1 cellular context compared by ENCODE assay signal in the genomic region with DNA sequence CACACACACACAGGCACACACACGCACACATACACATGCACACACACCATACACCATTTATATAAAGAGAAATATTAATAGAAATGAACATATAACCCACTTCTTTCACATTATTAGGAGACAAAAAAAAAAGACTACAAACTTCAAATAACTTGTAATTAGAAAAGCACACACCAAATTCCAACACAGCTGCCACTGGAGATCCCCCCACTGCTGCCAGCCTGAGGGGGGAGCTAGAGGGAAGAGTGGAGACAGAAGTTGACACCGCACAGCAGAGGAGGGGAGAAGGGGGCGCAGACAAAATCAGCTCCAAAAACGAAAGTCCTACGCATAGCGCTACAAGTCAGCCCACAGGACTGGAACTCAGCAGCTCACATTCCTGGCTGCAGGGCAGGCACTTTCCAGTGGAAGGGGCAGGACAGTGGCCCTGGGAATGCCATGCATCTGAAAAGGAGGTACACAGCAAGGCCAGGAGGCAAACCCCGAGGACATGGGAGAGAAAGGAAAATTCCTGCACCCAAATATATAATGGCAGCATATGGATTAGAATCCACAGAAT.
TF ChIP-seq lines count a peak whose summit lies in the region.

No MANE protein-coding gene starts in this region.

TF ChIP-seq in SK-N-SH, 30 proteins besides CTCF, POLR2A, EP300 and RAD21 (continued from another document):
- TF ChIP-seq, protein P1, sequence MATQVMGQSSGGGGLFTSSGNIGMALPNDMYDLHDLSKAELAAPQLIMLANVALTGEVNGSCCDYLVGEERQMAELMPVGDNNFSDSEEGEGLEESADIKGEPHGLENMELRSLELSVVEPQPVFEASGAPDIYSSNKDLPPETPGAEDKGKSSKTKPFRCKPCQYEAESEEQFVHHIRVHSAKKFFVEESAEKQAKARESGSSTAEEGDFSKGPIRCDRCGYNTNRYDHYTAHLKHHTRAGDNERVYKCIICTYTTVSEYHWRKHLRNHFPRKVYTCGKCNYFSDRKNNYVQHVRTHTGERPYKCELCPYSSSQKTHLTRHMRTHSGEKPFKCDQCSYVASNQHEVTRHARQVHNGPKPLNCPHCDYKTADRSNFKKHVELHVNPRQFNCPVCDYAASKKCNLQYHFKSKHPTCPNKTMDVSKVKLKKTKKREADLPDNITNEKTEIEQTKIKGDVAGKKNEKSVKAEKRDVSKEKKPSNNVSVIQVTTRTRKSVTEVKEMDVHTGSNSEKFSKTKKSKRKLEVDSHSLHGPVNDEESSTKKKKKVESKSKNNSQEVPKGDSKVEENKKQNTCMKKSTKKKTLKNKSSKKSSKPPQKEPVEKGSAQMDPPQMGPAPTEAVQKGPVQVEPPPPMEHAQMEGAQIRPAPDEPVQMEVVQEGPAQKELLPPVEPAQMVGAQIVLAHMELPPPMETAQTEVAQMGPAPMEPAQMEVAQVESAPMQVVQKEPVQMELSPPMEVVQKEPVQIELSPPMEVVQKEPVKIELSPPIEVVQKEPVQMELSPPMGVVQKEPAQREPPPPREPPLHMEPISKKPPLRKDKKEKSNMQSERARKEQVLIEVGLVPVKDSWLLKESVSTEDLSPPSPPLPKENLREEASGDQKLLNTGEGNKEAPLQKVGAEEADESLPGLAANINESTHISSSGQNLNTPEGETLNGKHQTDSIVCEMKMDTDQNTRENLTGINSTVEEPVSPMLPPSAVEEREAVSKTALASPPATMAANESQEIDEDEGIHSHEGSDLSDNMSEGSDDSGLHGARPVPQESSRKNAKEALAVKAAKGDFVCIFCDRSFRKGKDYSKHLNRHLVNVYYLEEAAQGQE (IDR thresholded peaks at IDR 0.05; ENCODE audit: low read depth, low read length) = no peak
